25 cellular contexts compared by ENCODE assay signal in the genomic region with DNA sequence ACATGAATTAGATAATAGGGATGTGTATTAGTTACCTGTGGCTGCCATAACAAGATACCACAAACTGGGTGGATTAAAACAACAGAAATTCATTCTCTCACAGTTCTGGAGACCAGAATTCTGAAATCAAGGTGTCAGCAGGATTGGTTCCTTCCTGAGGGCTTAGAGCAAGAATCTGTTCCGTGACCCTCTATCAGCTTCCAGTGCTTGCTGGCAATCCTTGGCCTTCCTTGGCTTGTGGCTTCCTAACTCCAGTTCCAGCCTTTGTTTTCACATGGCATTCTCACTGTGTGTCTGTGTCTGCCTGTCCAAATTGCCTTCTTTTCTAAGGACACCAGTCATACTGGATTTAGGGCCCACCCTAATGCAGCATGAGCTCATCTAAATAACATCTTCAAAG.
"Had no signal": no experiment of that assay in that cellular context is flagged by ENCODE, and none has a peak within 500 bp of the region (broad histone marks: within the 10 kb centered on the region; RNA-seq: fewer than 3 reads in every experiment).

No MANE protein-coding gene starts in this region.

- H3K27me3 ChIP-seq: body of pancreas, esophagus muscularis mucosa, tibial artery had no signal

- H3K4me3 ChIP-seq: body of pancreas, esophagus muscularis mucosa, tibial artery had no signal

- DNase-seq: activated CD4-positive, alpha-beta memory T cell treated with anti-CD3 and anti-CD28 coated beads, Interleukin-2, amount 10 ng/mL, durations not matched to agents 7 days and 5 days; activated CD4-positive, alpha-beta T cell treated with anti-CD3 and anti-CD28 coated beads, Interleukin-2, amount 10 ng/mL, durations not matched to agents 24 days and 14 days; activated effector memory CD4-positive, alpha-beta T cell treated with Interleukin-2 at 50 U/mL for 16 hours; activated naive CD4-positive, alpha-beta T cell treated with anti-CD3 and anti-CD28 coated beads for 36 hours; activated naive CD8-positive, alpha-beta T cell treated with anti-CD3 and anti-CD28 coated beads, Interleukin-2, amount 10 ng/mL, durations not matched to agents 7 days and 5 days; activated T-cell treated with anti-CD3 and anti-CD28 coated beads, Interleukin-2, amount 50 U/mL, for 72 hours; amygdala; body of pancreas; caudate nucleus; effector memory CD4-positive, alpha-beta T cell; mesendoderm; naive thymus-derived CD4-positive, alpha-beta T cell; occipital lobe; posterior cingulate gyrus; retina; SK-N-SH; stimulated activated CD4-positive, alpha-beta T cell treated with anti-CD3 and anti-CD28 coated beads, Interleukin-12 subunit alpha, Interleukin-12 subunit beta, amount 100 ng/mL, for 4 hours; stimulated activated CD4-positive, alpha-beta T cell treated with anti-CD3 and anti-CD28 coated beads, Interleukin-4, amount 100 ng/mL, for 4 hours; stimulated activated naive CD8-positive, alpha-beta T cell treated with anti-CD3 and anti-CD28 coated beads, Interleukin-15, Interleukin-2, amounts not matched to agents 100 U/mL and 50 U/mL, for 24 hours; substantia nigra; tibial artery had no signal

- H3K9me3 ChIP-seq: body of pancreas, esophagus muscularis mucosa, SK-N-SH, tibial artery had no signal

- H3K9me3 Mint-ChIP-seq: activated CD4-positive, alpha-beta memory T cell treated with anti-CD3 and anti-CD28 coated beads, Interleukin-2, amount 10 ng/mL, durations not matched to agents 7 days and 5 days; activated CD4-positive, alpha-beta T cell treated with anti-CD3 and anti-CD28 coated beads, Interleukin-2, amount 10 ng/mL, durations not matched to agents 24 days and 14 days; activated naive CD4-positive, alpha-beta T cell treated with anti-CD3 and anti-CD28 coated beads for 36 hours; activated naive CD8-positive, alpha-beta T cell treated with anti-CD3 and anti-CD28 coated beads, Interleukin-2, amount 10 ng/mL, durations not matched to agents 7 days and 5 days; activated T-cell treated with anti-CD3 and anti-CD28 coated beads, Interleukin-2, amount 50 U/mL, for 72 hours; dendritic cell treated with granulocyte-macrophage colony-stimulating factor and Interleukin-4, amounts not matched to agents 40 ng/mL and 50 ng/mL, for 4 days; neural crest cell had no signal

- H3K27ac Mint-ChIP-seq: activated CD4-positive, alpha-beta memory T cell treated with anti-CD3 and anti-CD28 coated beads, Interleukin-2, amount 10 ng/mL, durations not matched to agents 7 days and 5 days; activated CD4-positive, alpha-beta T cell treated with anti-CD3 and anti-CD28 coated beads, Interleukin-2, amount 10 ng/mL, durations not matched to agents 24 days and 14 days; activated naive CD4-positive, alpha-beta T cell treated with anti-CD3 and anti-CD28 coated beads for 36 hours; activated naive CD8-positive, alpha-beta T cell treated with anti-CD3 and anti-CD28 coated beads, Interleukin-2, amount 10 ng/mL, durations not matched to agents 7 days and 5 days; activated T-cell treated with anti-CD3 and anti-CD28 coated beads, Interleukin-2, amount 50 U/mL, for 72 hours; dendritic cell treated with granulocyte-macrophage colony-stimulating factor and Interleukin-4, amounts not matched to agents 40 ng/mL and 50 ng/mL, for 4 days; naive thymus-derived CD4-positive, alpha-beta T cell had no signal

- H3K36me3 Mint-ChIP-seq: activated naive CD8-positive, alpha-beta T cell treated with anti-CD3 and anti-CD28 coated beads, Interleukin-2, amount 10 ng/mL, durations not matched to agents 7 days and 5 days; naive thymus-derived CD4-positive, alpha-beta T cell had no signal

- H3K4me1 Mint-ChIP-seq: activated CD4-positive, alpha-beta memory T cell treated with anti-CD3 and anti-CD28 coated beads, Interleukin-2, amount 10 ng/mL, durations not matched to agents 7 days and 5 days; activated naive CD8-positive, alpha-beta T cell treated with anti-CD3 and anti-CD28 coated beads, Interleukin-2, amount 10 ng/mL, durations not matched to agents 7 days and 5 days had no signal

- H3K4me3 Mint-ChIP-seq: activated CD4-positive, alpha-beta memory T cell treated with anti-CD3 and anti-CD28 coated beads, Interleukin-2, amount 10 ng/mL, durations not matched to agents 7 days and 5 days; activated CD4-positive, alpha-beta T cell treated with anti-CD3 and anti-CD28 coated beads, Interleukin-2, amount 10 ng/mL, durations not matched to agents 24 days and 14 days; activated naive CD4-positive, alpha-beta T cell treated with anti-CD3 and anti-CD28 coated beads for 36 hours; activated naive CD8-positive, alpha-beta T cell treated with anti-CD3 and anti-CD28 coated beads, Interleukin-2, amount 10 ng/mL, durations not matched to agents 7 days and 5 days; activated T-cell treated with anti-CD3 and anti-CD28 coated beads, Interleukin-2, amount 50 U/mL, for 72 hours; dendritic cell treated with granulocyte-macrophage colony-stimulating factor and Interleukin-4, amounts not matched to agents 40 ng/mL and 50 ng/mL, for 4 days; naive thymus-derived CD4-positive, alpha-beta T cell; neural crest cell had no signal

- H3K36me3 ChIP-seq: esophagus muscularis mucosa, tibial artery had no signal

- H3K4me1 ChIP-seq: body of pancreas had no signal

- H3K27ac ChIP-seq: body of pancreas, tibial artery, VCaP had no signal

- H3K9ac ChIP-seq: SK-N-SH had no signal
